In genomic region chr6:12956991-12957320, GRCh38 we compare ENCODE assay signal across 9 cellular contexts.
DNase-seq lines count a peak whose midpoint lies in the region; ATAC-seq, FAIRE-seq and TF ChIP-seq lines count a peak whose summit lies in the region.
"Had no signal": no experiment of that assay in that cellular context is flagged by ENCODE, and none has a peak within 500 bp of the region (broad histone marks: within the 10 kb centered on the region; RNA-seq: fewer than 3 reads in every experiment).

No MANE protein-coding gene starts in this region.

- H3K4me3 ChIP-seq in CD8-positive, alpha-beta T cell (ENCODE audit: low read depth, low read length) = peak overlapping the region; percentile 55
- peak overlapping the region; percentile 31 to 68 (median 52) for H3K4me3 ChIP-seq in Peyer's patch
- H3K4me3 ChIP-seq in endothelial cell of umbilical vein (replicated peaks in 1 of 3; ENCODE audit: insufficient read depth in 1 of 3, low read depth in 1 of 3, low read length in 3 of 3) = peak overlapping the region; percentile 18 to 85 (median 50)
- H3K4me3 ChIP-seq in trophoblast cell (ENCODE audit: low read depth, low read length) = no peak overlapping the region

- no peaks in the 10 kb centered on the region for H3K9me3 ChIP-seq in CD8-positive, alpha-beta T cell (ENCODE audit: low read length)
- no peaks in the 10 kb centered on the region for H3K9me3 ChIP-seq in Peyer's patch
- no peaks in the 10 kb centered on the region for H3K9me3 ChIP-seq in endothelial cell of umbilical vein (replicated peaks; ENCODE audit: control insufficient read depth, insufficient read depth, low read length)
- H3K9me3 ChIP-seq in trophoblast cell (ENCODE audit: insufficient read depth, low read depth, low read length) = no peaks in the 10 kb centered on the region

- no peak overlapping the region for H2BK120ac ChIP-seq in trophoblast cell (ENCODE audit: insufficient read depth, low read length, poor library complexity)

- BruUV-seq in endothelial cell of umbilical vein (replicated peaks; lab: Mats Ljungman, UMichigan) = no TSS peak

- no peak overlapping the region for H3K18ac ChIP-seq in trophoblast cell (ENCODE audit: low read length)

- H3K4me1 ChIP-seq in CD8-positive, alpha-beta T cell (ENCODE audit: insufficient read depth, low read length) = peaks cover 10% of the 10 kb centered on the region
- H3K4me1 ChIP-seq in Peyer's patch (no peaks in the 10 kb centered on the region), endothelial cell of umbilical vein (ENCODE audit: control insufficient read depth, extremely low read depth, insufficient read depth, low read length) (peaks cover 9% of the 10 kb centered on the region), trophoblast cell (ENCODE audit: control insufficient read depth in 1 of 2, insufficient read depth in 2 of 2, low read length in 2 of 2) (peaks cover 5 to 8% of the 10 kb centered on the region in 2 experiments)

- H3K9me1 ChIP-seq in endothelial cell of umbilical vein (replicated peaks; ENCODE audit: control insufficient read depth, extremely low read depth, insufficient read depth, low read length) = no peaks in the 10 kb centered on the region

- TF ChIP-seq POLR2A in Peyer's patch (IDR thresholded peaks at IDR 0.05) (no peak), endothelial cell of umbilical vein (IDR thresholded peaks at IDR 0.05; ENCODE audit: low read depth, low read length) (no peak)

- H2BK12ac ChIP-seq in trophoblast cell (ENCODE audit: low read length) = no peak overlapping the region

- no peak overlapping the region for H3K14ac ChIP-seq in trophoblast cell (ENCODE audit: low read length)

- no peak for FAIRE-seq in endothelial cell of umbilical vein (lab: Jason Lieb, UNC)
- FAIRE-seq: colon had no signal

- H4K12ac ChIP-seq in trophoblast cell (ENCODE audit: low read depth, low read length) = no peak overlapping the region

- no peaks in the 10 kb centered on the region for H3K27me3 ChIP-seq in CD8-positive, alpha-beta T cell (ENCODE audit: insufficient read depth, low read length)
- no peaks in the 10 kb centered on the region for H3K27me3 ChIP-seq in Peyer's patch
- no peaks in the 10 kb centered on the region for H3K27me3 ChIP-seq in endothelial cell of umbilical vein (ENCODE audit: control insufficient read depth in 2 of 2, insufficient read depth in 2 of 2, low read length in 2 of 2)
- H3K27me3 ChIP-seq in trophoblast cell (ENCODE audit: insufficient read depth, low read length) = no peaks in the 10 kb centered on the region

- H3K79me2 ChIP-seq in endothelial cell of umbilical vein (ENCODE audit: control insufficient read depth, insufficient read depth, low read length) (peaks cover 27% of the 10 kb centered on the region), trophoblast cell (ENCODE audit: control insufficient read depth, insufficient read depth, low read length, poor library complexity) (no peaks in the 10 kb centered on the region)

- no peaks in the 10 kb centered on the region for H4K20me1 ChIP-seq in endothelial cell of umbilical vein (replicated peaks; ENCODE audit: control insufficient read depth, extremely low read depth, insufficient read depth, low read length)

- H3K4ac ChIP-seq in trophoblast cell (ENCODE audit: low read depth, low read length) = no peak overlapping the region

- H3K36me3 Mint-ChIP-seq in CD8-positive, alpha-beta T cell = peaks cover 2% of the 10 kb centered on the region

- H3K36me3 ChIP-seq in CD8-positive, alpha-beta T cell (ENCODE audit: insufficient read depth, low read length) = no peaks in the 10 kb centered on the region
- no peaks in the 10 kb centered on the region for H3K36me3 ChIP-seq in Peyer's patch
- H3K36me3 ChIP-seq in endothelial cell of umbilical vein (ENCODE audit: control insufficient read depth in 2 of 2, extremely low read depth in 1 of 2, insufficient read depth in 2 of 2, low read length in 2 of 2) = no peaks in the 10 kb centered on the region
- H3K36me3 ChIP-seq in trophoblast cell (ENCODE audit: control insufficient read depth in 1 of 2, insufficient read depth in 2 of 2, low read length in 2 of 2) = no peaks in the 10 kb centered on the region

- dilution Hi-C loops in endothelial cell of umbilical vein (cut with MboI; ENCODE audit: extremely low pct_ligation_motif_present, low sequenced_read_pairs) = no loop called here

- TF ChIP-seq CTCF in CD8-positive, alpha-beta T cell (IDR thresholded peaks at IDR 0.05) = no peak
- TF ChIP-seq CTCF in Peyer's patch (IDR thresholded peaks at IDR 0.05) (no peak), endothelial cell of umbilical vein (IDR thresholded peaks at IDR 0.05; ENCODE audit: extremely low read depth in 1 of 2, insufficient read depth in 1 of 2, low read depth in 1 of 2, low read length in 2 of 2) (no peak)

- no peaks in the 10 kb centered on the region for H3K9me3 Mint-ChIP-seq in CD8-positive, alpha-beta T cell

- CTCF ChIA-PET in CD8-positive, alpha-beta T cell (lab: Charles Lee) = no interaction called here
- CTCF ChIA-PET in endothelial cell of umbilical vein (lab: Charles Lee) = interaction anchor here (0.6 to 2.5 kb wide), 10 partner anchors 8 to 378 kb away, joined by 3 to 28 read pairs (median 3); no protein-coding TSS in a partner anchor

- no peak overlapping the region for H4K91ac ChIP-seq in trophoblast cell (ENCODE audit: low read depth, low read length)

- H3K9ac ChIP-seq in endothelial cell of umbilical vein (replicated peaks; ENCODE audit: extremely low read depth, insufficient read depth, low read length) = peak overlapping the region; percentile 71
- H3K9ac ChIP-seq in trophoblast cell (ENCODE audit: low read length) = no peak overlapping the region

- H3K23ac ChIP-seq in trophoblast cell (ENCODE audit: low read length) = no peak overlapping the region

- H3K27me3 Mint-ChIP-seq in CD8-positive, alpha-beta T cell (ENCODE audit: low read depth) = peaks cover 33% of the 10 kb centered on the region

- WGBS in trophoblast cell (ENCODE audit: extremely low coverage, insufficient coverage, insufficient read length) = no CpG with 5 or more reads among the region's 6 CpGs

- POLR2A ChIA-PET in CD8-positive, alpha-beta T cell (lab: Charles Lee) = no interaction called here
- POLR2A ChIA-PET in endothelial cell of umbilical vein (lab: Charles Lee) = interaction anchor here (0.5 to 0.7 kb wide), 3 partner anchors 342 to 1351 kb away, joined by 3 read pairs; no protein-coding TSS in a partner anchor

- DNase-seq in CD8-positive, alpha-beta T cell = no peak
- DNase-seq in Peyer's patch (no peak), endothelial cell of umbilical vein (ENCODE audit: low read depth, low spot score) (no peak), trophoblast cell (no peak), hippocampal formation (lab: John Stamatoyannopoulos, UW) (no peak), NCI-H2029 (lab: John Stamatoyannopoulos, UW) (no peak), 8988T (no peak), NCI-H1105 treated with DMSO at 0.1 percent for 48 hours (lab: John Stamatoyannopoulos, UW) (no peak)

- H2AFZ ChIP-seq in endothelial cell of umbilical vein (ENCODE audit: low read depth, low read length) (peak overlapping the region; percentile 89), trophoblast cell (ENCODE audit: insufficient read depth, low read length, poor library complexity) (peak overlapping the region; percentile 8)

- no peak overlapping the region for H3K27ac ChIP-seq in CD8-positive, alpha-beta T cell (ENCODE audit: low read depth, low read length)
- H3K27ac ChIP-seq in Peyer's patch (peak overlapping the region in 1 of 4 donors; percentile 69), endothelial cell of umbilical vein (ENCODE audit: insufficient read depth, low read depth, low read length) (peak overlapping the region; percentile 56), trophoblast cell (ENCODE audit: low read depth, low read length) (no peak overlapping the region)

- no peak for ATAC-seq in CD8-positive, alpha-beta T cell

- H3K4me3 Mint-ChIP-seq in CD8-positive, alpha-beta T cell = peak overlapping the region; percentile 89

- H3K4me2 ChIP-seq in endothelial cell of umbilical vein (ENCODE audit: insufficient read depth, low read length) (peak overlapping the region; percentile 95), trophoblast cell (ENCODE audit: low read length) (peak overlapping the region; percentile 36)

- peaks cover 18% of the 10 kb centered on the region for H3K4me1 Mint-ChIP-seq in CD8-positive, alpha-beta T cell (ENCODE audit: low read depth)

- H3K27ac Mint-ChIP-seq in CD8-positive, alpha-beta T cell = no peak overlapping the region

- H2BK5ac ChIP-seq in trophoblast cell (ENCODE audit: low read depth, low read length, poor library complexity) = no peak overlapping the region

- no peaks in the 10 kb centered on the region for H3K79me1 ChIP-seq in trophoblast cell (ENCODE audit: low read length)

- no peak overlapping the region for H2AK5ac ChIP-seq in trophoblast cell (ENCODE audit: low read length)

- intact Hi-C loops in CD8-positive, alpha-beta T cell (cut with DNase I, micrococcal nuclease) = no loop called here
- intact Hi-C loops in endothelial cell of umbilical vein (cut with micrococcal nuclease) = loop anchor here (1.0 to 5.0 kb wide), 5 partner anchors 57 to 755 kb away; partner anchors contain the start of genes NOL7 and RANBP9

- no peak overlapping the region for H4K8ac ChIP-seq in trophoblast cell (ENCODE audit: low read depth, low read length)

TF ChIP-seq in endothelial cell of umbilical vein, 7 proteins besides CTCF, POLR2A, EP300 and RAD21:
- TF ChIP-seq POLR2AphosphoS5 (IDR thresholded peaks at IDR 0.05; ENCODE audit: insufficient read depth, low read depth, low read length) (no peak), FOS (IDR thresholded peaks at IDR 0.05; ENCODE audit: borderline replicate concordance, insufficient read depth, low read length) (no peak), MYC (IDR thresholded peaks at IDR 0.05; ENCODE audit: low read depth, low read length) (no peak), EZH2 (IDR thresholded peaks at IDR 0.05; ENCODE audit: borderline replicate concordance, low read depth, low read length, severe bottlenecking) (no peak), JUN (IDR thresholded peaks at IDR 0.05; ENCODE audit: borderline replicate concordance, insufficient read depth, insufficient read length, low read depth) (no peak)
- TF ChIP-seq, protein P1, sequence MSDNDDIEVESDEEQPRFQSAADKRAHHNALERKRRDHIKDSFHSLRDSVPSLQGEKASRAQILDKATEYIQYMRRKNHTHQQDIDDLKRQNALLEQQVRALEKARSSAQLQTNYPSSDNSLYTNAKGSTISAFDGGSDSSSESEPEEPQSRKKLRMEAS (IDR thresholded peaks at IDR 0.05; ENCODE audit: insufficient read depth, insufficient read length) = no peak
